Comparison of ENCODE assay signal across 8 cellular contexts in the genomic region with DNA sequence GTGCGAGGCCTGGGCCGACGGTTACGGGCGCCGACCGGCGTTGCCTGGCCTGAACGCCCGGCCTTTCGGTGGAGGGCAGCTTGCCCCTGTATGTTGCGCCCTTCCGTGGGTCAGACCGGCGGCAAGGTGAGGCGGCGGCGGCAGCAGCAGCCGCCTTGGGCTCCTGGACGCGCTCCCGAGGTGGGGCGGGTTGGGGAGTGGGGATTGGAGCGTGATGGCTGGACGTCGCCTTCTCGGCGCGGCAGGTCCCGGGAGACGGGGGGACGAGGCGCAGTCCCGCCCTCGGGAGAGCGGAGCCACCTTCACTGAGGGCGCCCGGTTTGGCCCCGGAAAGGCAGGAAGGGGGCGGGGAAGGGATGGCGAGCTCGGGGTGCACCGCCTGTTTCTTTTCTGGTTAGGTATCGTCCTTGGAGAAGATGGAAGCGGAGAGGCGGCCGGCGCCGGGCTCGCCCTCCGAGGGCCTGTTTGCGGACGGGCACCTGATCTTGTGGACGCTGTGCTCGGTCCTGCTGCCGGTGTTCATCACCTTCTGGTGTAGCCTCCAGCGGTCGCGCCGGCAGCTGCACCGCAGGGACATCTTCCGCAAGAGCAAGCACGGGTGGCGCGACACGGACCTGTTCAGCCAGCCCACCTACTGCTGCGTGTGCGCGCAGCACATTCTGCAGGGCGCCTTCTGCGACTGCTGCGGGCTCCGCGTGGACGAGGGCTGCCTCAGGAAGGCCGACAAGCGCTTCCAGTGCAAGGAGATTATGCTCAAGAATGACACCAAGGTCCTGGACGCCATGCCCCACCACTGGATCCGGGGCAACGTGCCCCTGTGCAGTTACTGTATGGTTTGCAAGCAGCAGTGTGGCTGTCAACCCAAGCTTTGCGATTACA. TPM values are rescaled to one million over a fixed set of nuclear protein-coding genes. Genes with fewer than 3 reads are reported as not detected.
DNase-seq lines count a peak whose midpoint lies in the region; ATAC-seq and TF ChIP-seq lines count a peak whose summit lies in the region.

No MANE protein-coding gene starts in this region.

- H3K27me3 ChIP-seq in GM06990 (replicated peaks; ENCODE audit: control insufficient read depth, insufficient read depth, low read length): no peaks in the 10 kb centered on the region
- H3K27me3 ChIP-seq in HAP-1 (ENCODE audit: low read depth): no peaks in the 10 kb centered on the region

- peaks cover 4% of the 10 kb centered on the region; the same call in 1 of the 2 replicates for H3K36me3 ChIP-seq in GM06990 (ENCODE audit: control insufficient read depth, insufficient read depth, low read length)
- H3K36me3 ChIP-seq in HAP-1 (replicated peaks): peaks cover 6% of the 10 kb centered on the region; the same call in 1 of the 2 replicates

- H3K4me3 ChIP-seq in GM06990 (replicated peaks; ENCODE audit: low read depth, low read length) (peak overlapping the region; percentile 84), HAP-1 (peak overlapping the region; percentile 56), cardiac fibroblast (replicated peaks in 1 of 2; ENCODE audit: low read depth in 2 of 2, low read length in 2 of 2) (peak overlapping the region; percentile 79 to 81)

- peaks cover 19% of the 10 kb centered on the region for H3K4me1 ChIP-seq in HAP-1

- CTCF ChIA-PET in activated B cell treated with CpG ODN at 0.5 μM for 24 hours (lab: Charles Lee): interaction anchor here (0.6 to 3.5 kb wide), 2 partner anchors 15 to 770 kb away, joined by 3 to 14 read pairs; no protein-coding TSS in a partner anchor

- H3K9me3 Mint-ChIP-seq in activated B cell treated with CpG ODN at 0.5 μM for 24 hours: no peaks in the 10 kb centered on the region

- TF ChIP-seq CTCF in GM06990 (IDR thresholded peaks at IDR 0.05; ENCODE audit: insufficient read depth, low read length, poor library complexity, severe bottlenecking): peak; percentile 37
- TF ChIP-seq CTCF in activated B cell treated with CpG ODN at 0.5 μM for 24 hours (IDR thresholded peaks at IDR 0.05): no peak
- no peak for TF ChIP-seq CTCF in cardiac fibroblast (IDR thresholded peaks at IDR 0.05; ENCODE audit: low read depth, low read length)

- POLR2A ChIA-PET in activated B cell treated with CpG ODN at 0.5 μM for 24 hours (lab: Charles Lee): interaction anchor here (0.7 to 2.5 kb wide), 5 partner anchors 9 to 781 kb away, joined by 3 to 12 read pairs (median 4); partner anchors contain the start of gene AKAP1

- peaks cover 42% of the 10 kb centered on the region for H3K4me1 Mint-ChIP-seq in activated B cell treated with CpG ODN at 0.5 μM for 24 hours

- DNase-seq in GM06990 (ENCODE audit: extremely low read depth, insufficient read length) (peak; percentile 84), HAP-1 (ENCODE audit: low spot score in 2 of 2) (peak; percentile 26 to 73), MV-4-11 (lab: John Stamatoyannopoulos, UW) (peak; percentile 40), activated B cell treated with CpG ODN at 0.5 μM for 24 hours (peak; percentile 59), cardiac fibroblast (ENCODE audit: low read depth in 2 of 2) (peak; percentile 11 to 22), left kidney (ENCODE audit: low read depth, low spot score) (peak; percentile 86)
- peak; percentile 52 to 67 for DNase-seq in stimulated activated CD4-positive, alpha-beta T cell treated with anti-CD3 and anti-CD28 coated beads, Interleukin-2, amount 100 ng/mL, for 48 hours

- peak overlapping the region; percentile 88 for H3K27ac Mint-ChIP-seq in activated B cell treated with CpG ODN at 0.5 μM for 24 hours

- in situ Hi-C loops in HAP-1 (cut with MboI; ENCODE audit: low sequenced_read_pairs): no loop called here

- ATAC-seq in activated B cell treated with CpG ODN at 0.5 μM for 24 hours (ENCODE audit: low read depth): peak; percentile 15
- ATAC-seq in GM18519 (IDR thresholded peaks at IDR 0.05; ENCODE audit: low FRiP score, unreplicated experiment): no peak

- no peaks in the 10 kb centered on the region for H3K27me3 Mint-ChIP-seq in activated B cell treated with CpG ODN at 0.5 μM for 24 hours

- peaks cover 25% of the 10 kb centered on the region for H3K36me3 Mint-ChIP-seq in activated B cell treated with CpG ODN at 0.5 μM for 24 hours (ENCODE audit: low read depth)

- H3K9me3 ChIP-seq in HAP-1: no peaks in the 10 kb centered on the region

- intact Hi-C loops in activated B cell treated with CpG ODN at 0.5 μM for 24 hours (cut with micrococcal nuclease): loop anchor here (1.0 to 10.0 kb wide), 3 partner anchors 144 to 1020 kb away; partner anchors contain the start of genes MRPS23, MSI2 and SCPEP1

- H3K4me3 Mint-ChIP-seq in activated B cell treated with CpG ODN at 0.5 μM for 24 hours: peak overlapping the region; percentile 93

RNA-seq across cellular contexts. Expression of gene DGKE, which starts 0.7 kb away (rescaled TPM):
- total RNA-seq in activated B cell treated with CpG ODN at 0.5 μM for 24 hours: 15.4 and 20.3 TPM in 2 replicates

RNA-seq across cellular contexts. Expression of gene C17orf67, which starts 0.9 kb away (rescaled TPM):
- 3.3 and 4.0 TPM in 2 replicates for total RNA-seq in activated B cell treated with CpG ODN at 0.5 μM for 24 hours

Comparison
In these comparisons a context has a peak if more than half of its experiments do, and no peak if none do; other contexts are left out.
1. DNase-seq: peak in every context shown above with its lines; median percentile 86 in left kidney; 84 in GM06990; 60 in stimulated activated CD4-positive, alpha-beta T cell treated with anti-CD3 and anti-CD28 coated beads, Interleukin-2, amount 100 ng/mL, for 48 hours; 59 in activated B cell treated with CpG ODN at 0.5 μM for 24 hours; 50 in HAP-1; 40 in MV-4-11; 16 in cardiac fibroblast.